12 cellular contexts compared by ENCODE assay signal in the genomic region with DNA sequence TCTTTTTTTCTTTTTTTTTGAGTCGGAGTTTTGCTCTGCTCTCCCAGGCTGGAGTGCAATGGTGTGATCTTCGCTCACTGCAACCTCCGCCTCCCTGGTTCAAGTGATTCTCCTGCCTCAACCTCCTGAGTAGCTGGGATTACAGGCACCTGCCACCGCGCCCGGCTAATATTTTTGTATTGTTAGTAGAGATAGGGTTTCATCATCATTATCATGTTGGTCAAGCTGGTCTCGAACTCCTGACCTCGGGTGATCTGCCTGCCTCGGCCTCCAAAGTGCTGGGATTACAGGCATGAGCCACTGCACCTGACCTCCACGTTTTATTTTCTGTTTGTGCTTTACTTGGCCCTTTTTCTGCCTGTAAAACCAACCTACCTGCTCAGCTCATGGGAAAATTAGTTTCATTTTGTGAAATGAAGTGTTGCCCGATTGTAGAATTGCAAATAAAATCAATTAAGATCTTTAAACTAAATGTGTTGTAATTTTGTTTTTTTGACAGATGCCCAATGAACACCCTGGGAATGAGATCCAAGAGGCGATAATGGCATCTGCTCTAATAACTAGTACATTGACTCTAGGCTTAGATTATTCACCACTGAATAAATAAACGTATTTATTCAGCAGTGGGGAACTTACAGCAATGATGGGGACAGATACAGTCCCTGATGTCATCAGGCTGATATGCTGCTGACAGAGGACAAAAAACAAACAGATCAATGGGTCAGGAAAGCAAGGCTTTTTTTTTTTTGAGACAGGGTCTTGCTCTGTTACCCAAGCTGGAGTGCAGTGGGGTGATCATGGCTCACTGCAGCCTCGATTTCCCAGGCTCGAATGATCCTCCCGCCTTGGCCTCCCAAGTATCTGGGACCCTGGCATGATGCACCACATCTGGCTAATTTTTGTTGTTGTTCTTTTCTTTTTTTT. TPM values are rescaled to one million over a fixed set of nuclear protein-coding genes. Genes with fewer than 3 reads are reported as not detected.
DNase-seq lines count a peak whose midpoint lies in the region; ATAC-seq and TF ChIP-seq lines count a peak whose summit lies in the region.
"Had no signal": no experiment of that assay in that cellular context is flagged by ENCODE, and none has a peak within 500 bp of the region (broad histone marks: within the 10 kb centered on the region; RNA-seq: fewer than 3 reads in every experiment).

No MANE protein-coding gene starts in this region.

- peaks cover 9% of the 10 kb centered on the region for H4K20me1 ChIP-seq in GM23338 (replicated peaks; ENCODE audit: insufficient read depth)

- H3K36me3 Mint-ChIP-seq in CD8-positive, alpha-beta memory T cell, result peaks cover 0 to 8% (median 0%) of the 10 kb centered on the region in 3 donors
- H3K36me3 Mint-ChIP-seq in GM23338 (ENCODE audit: low read depth), result peaks cover 21% of the 10 kb centered on the region
- peaks cover 4% of the 10 kb centered on the region for H3K36me3 Mint-ChIP-seq in activated CD8-positive, alpha-beta T cell treated with anti-CD3 and anti-CD28 coated beads for 36 hours (ENCODE audit: low read depth)
- peaks cover 0 to 13% (median 8%) of the 10 kb centered on the region in 5 donors for H3K36me3 Mint-ChIP-seq in naive thymus-derived CD4-positive, alpha-beta T cell

- H2AFZ ChIP-seq in GM23338, result no peak overlapping the region

- peaks cover 19 to 30% (median 20%) of the 10 kb centered on the region in 3 donors for H3K4me1 Mint-ChIP-seq in CD8-positive, alpha-beta memory T cell
- H3K4me1 Mint-ChIP-seq in GM23338, result peaks cover 9% of the 10 kb centered on the region
- peaks cover 24% of the 10 kb centered on the region for H3K4me1 Mint-ChIP-seq in activated CD8-positive, alpha-beta T cell treated with anti-CD3 and anti-CD28 coated beads for 36 hours (ENCODE audit: low read depth)
- H3K4me1 Mint-ChIP-seq in naive thymus-derived CD4-positive, alpha-beta T cell, result peaks cover 17 to 32% (median 23%) of the 10 kb centered on the region in 7 donors

- H3K27ac Mint-ChIP-seq in CD8-positive, alpha-beta memory T cell, result peak overlapping the region in 1 of 8 donors; percentile 78
- H3K27ac Mint-ChIP-seq in GM23338, result no peak overlapping the region
- no peak overlapping the region for H3K27ac Mint-ChIP-seq in activated CD8-positive, alpha-beta T cell treated with anti-CD3 and anti-CD28 coated beads for 36 hours
- peak overlapping the region in 2 of 9 donors; percentile 9 to 43 for H3K27ac Mint-ChIP-seq in naive thymus-derived CD4-positive, alpha-beta T cell

- no peaks in the 10 kb centered on the region for H3K36me3 ChIP-seq in CD8-positive, alpha-beta memory T cell (ENCODE audit: insufficient read depth, low read length)
- H3K36me3 ChIP-seq in GM23338 (ENCODE audit: insufficient read depth), result no peaks in the 10 kb centered on the region
- H3K36me3 ChIP-seq in naive thymus-derived CD4-positive, alpha-beta T cell (ENCODE audit: control insufficient read depth in 2 of 3, insufficient read depth in 3 of 3, low read length in 3 of 3), result no peaks in the 10 kb centered on the region

- no peak overlapping the region for H3K27ac ChIP-seq in CD8-positive, alpha-beta memory T cell (ENCODE audit: low read depth, low read length)
- H3K27ac ChIP-seq in GM23338 (ENCODE audit: low read depth) (no peak overlapping the region), substantia nigra (ENCODE audit: low read depth, low read length, poor library complexity, severe bottlenecking) (no peak overlapping the region)
- H3K27ac ChIP-seq in naive thymus-derived CD4-positive, alpha-beta T cell (ENCODE audit: low read depth, low read length), result no peak overlapping the region

- H3K4me3 ChIP-seq in CD8-positive, alpha-beta memory T cell (ENCODE audit: low read length), result no peak overlapping the region
- no peak overlapping the region for H3K4me3 ChIP-seq in GM23338
- H3K4me3 ChIP-seq in naive thymus-derived CD4-positive, alpha-beta T cell (ENCODE audit: low read length), result no peak overlapping the region

- no peak for DNase-seq in CD8-positive, alpha-beta memory T cell
- no peak for DNase-seq in GM23338 (ENCODE audit: low spot score)
- DNase-seq in activated CD8-positive, alpha-beta T cell treated with anti-CD3 and anti-CD28 coated beads for 36 hours, result no peak
- no peak for DNase-seq in naive thymus-derived CD4-positive, alpha-beta T cell
- no peak for DNase-seq in substantia nigra (lab: John Stamatoyannopoulos, UW)
- DNase-seq in stimulated activated CD8-positive, alpha-beta memory T cell treated with anti-CD3 and anti-CD28 coated beads, Interleukin-4, amount 100 ng/mL, for 48 hours, result no peak
- DNase-seq: Calu3; HCEC 1CT; MV-4-11; naive thymus-derived CD8-positive, alpha-beta T cell; NCI-H524 treated with DMSO at 0.1 percent for 48 hours had no signal

- H3K27me3 Mint-ChIP-seq in CD8-positive, alpha-beta memory T cell, result no peaks in the 10 kb centered on the region
- H3K27me3 Mint-ChIP-seq in GM23338 (ENCODE audit: insufficient read depth, low read depth, poor library complexity), result peaks cover 12% of the 10 kb centered on the region
- no peaks in the 10 kb centered on the region for H3K27me3 Mint-ChIP-seq in activated CD8-positive, alpha-beta T cell treated with anti-CD3 and anti-CD28 coated beads for 36 hours
- no peaks in the 10 kb centered on the region for H3K27me3 Mint-ChIP-seq in naive thymus-derived CD4-positive, alpha-beta T cell
- H3K27me3 Mint-ChIP-seq: naive thymus-derived CD8-positive, alpha-beta T cell had no signal

- H3K79me2 ChIP-seq in GM23338 (replicated peaks; ENCODE audit: insufficient read depth), result peaks cover 22% of the 10 kb centered on the region

- ATAC-seq in GM23338 (no peak), HG03565 (IDR thresholded peaks at IDR 0.05; ENCODE audit: unreplicated experiment) (no peak)
- ATAC-seq in activated CD8-positive, alpha-beta T cell treated with anti-CD3 and anti-CD28 coated beads for 36 hours, result no peak
- ATAC-seq in naive thymus-derived CD4-positive, alpha-beta T cell, result no peak
- ATAC-seq: naive thymus-derived CD8-positive, alpha-beta T cell had no signal

- H3K9me2 ChIP-seq in GM23338 (ENCODE audit: insufficient read depth), result no peaks in the 10 kb centered on the region

- no peaks in the 10 kb centered on the region for H3K9me3 Mint-ChIP-seq in CD8-positive, alpha-beta memory T cell
- H3K9me3 Mint-ChIP-seq in GM23338, result peaks cover 20% of the 10 kb centered on the region
- peaks cover 1% of the 10 kb centered on the region for H3K9me3 Mint-ChIP-seq in activated CD8-positive, alpha-beta T cell treated with anti-CD3 and anti-CD28 coated beads for 36 hours
- peaks cover 0 to 5% (median 0%) of the 10 kb centered on the region in 11 donors for H3K9me3 Mint-ChIP-seq in naive thymus-derived CD4-positive, alpha-beta T cell

- H3K27me3 ChIP-seq in CD8-positive, alpha-beta memory T cell (ENCODE audit: insufficient read depth, low read length, poor library complexity, severe bottlenecking), result no peaks in the 10 kb centered on the region
- H3K27me3 ChIP-seq in GM23338 (ENCODE audit: insufficient read depth), result no peaks in the 10 kb centered on the region
- no peaks in the 10 kb centered on the region for H3K27me3 ChIP-seq in naive thymus-derived CD4-positive, alpha-beta T cell (ENCODE audit: control insufficient read depth in 2 of 2, insufficient read depth in 2 of 2, low read length in 2 of 2)

- CTCF ChIA-PET in CD8-positive, alpha-beta memory T cell (lab: Charles Lee), result interaction anchor here (0.8 to 0.9 kb wide), 2 partner anchors 10 to 14 kb away, joined by 3 read pairs; no protein-coding TSS in a partner anchor
- CTCF ChIA-PET in activated CD8-positive, alpha-beta T cell treated with anti-CD3 and anti-CD28 coated beads for 36 hours (lab: Charles Lee), result no interaction called here
- CTCF ChIA-PET in naive thymus-derived CD4-positive, alpha-beta T cell (lab: Charles Lee), result no interaction called here

- TF ChIP-seq CTCF in GM23338 (conservative IDR thresholded peaks at IDR 0.05; ENCODE audit: low read depth in 2 of 2), result no peak
- TF ChIP-seq CTCF in activated CD8-positive, alpha-beta T cell treated with anti-CD3 and anti-CD28 coated beads for 36 hours (IDR thresholded peaks at IDR 0.05), result no peak

- H3F3A ChIP-seq in GM23338 (replicated peaks; ENCODE audit: low read depth), result peaks cover 6% of the 10 kb centered on the region; the same call in 1 of the 2 replicates

- H3K4me2 ChIP-seq in GM23338, result no peak overlapping the region

- peaks cover 14% of the 10 kb centered on the region for H3K4me1 ChIP-seq in CD8-positive, alpha-beta memory T cell (ENCODE audit: insufficient read depth, low read length)
- peaks cover 10% of the 10 kb centered on the region; the same call in 1 of the 2 replicates for H3K4me1 ChIP-seq in GM23338 (ENCODE audit: insufficient read depth)
- H3K4me1 ChIP-seq in naive thymus-derived CD4-positive, alpha-beta T cell (ENCODE audit: control insufficient read depth in 2 of 2, insufficient read depth in 2 of 2, low read length in 2 of 2), result peaks cover 4 to 8% of the 10 kb centered on the region in 2 donors

- peak overlapping the region in 4 of 7 donors; percentile 4 to 68 (median 60) for H3K4me3 Mint-ChIP-seq in CD8-positive, alpha-beta memory T cell
- peak overlapping the region; percentile 52 for H3K4me3 Mint-ChIP-seq in GM23338
- peak overlapping the region; percentile 47 for H3K4me3 Mint-ChIP-seq in activated CD8-positive, alpha-beta T cell treated with anti-CD3 and anti-CD28 coated beads for 36 hours
- peak overlapping the region in 6 of 10 donors; percentile 25 to 66 (median 44) for H3K4me3 Mint-ChIP-seq in naive thymus-derived CD4-positive, alpha-beta T cell

- POLR2A ChIA-PET in CD8-positive, alpha-beta memory T cell (lab: Charles Lee), result interaction anchor here (0.7 kb wide), 1 partner anchor 67 kb away, joined by 3 read pairs; the partner anchor contains the start of genes NDUFA7 and RPS28
- POLR2A ChIA-PET in activated CD8-positive, alpha-beta T cell treated with anti-CD3 and anti-CD28 coated beads for 36 hours (lab: Charles Lee), result interaction anchor here (0.6 kb wide), 1 partner anchor 30 kb away, joined by 3 read pairs; no protein-coding TSS in a partner anchor
- POLR2A ChIA-PET in naive thymus-derived CD4-positive, alpha-beta T cell (lab: Charles Lee), result interaction anchor here (0.7 kb wide), 1 partner anchor 827 kb away, joined by 5 read pairs; no protein-coding TSS in a partner anchor

- H3K9me3 ChIP-seq in CD8-positive, alpha-beta memory T cell (ENCODE audit: low read length), result no peaks in the 10 kb centered on the region
- H3K9me3 ChIP-seq in naive thymus-derived CD4-positive, alpha-beta T cell (ENCODE audit: control insufficient read depth in 2 of 3, low read length in 3 of 3), result no peaks in the 10 kb centered on the region

- intact Hi-C loops in activated CD8-positive, alpha-beta T cell treated with anti-CD3 and anti-CD28 coated beads for 36 hours (cut with micrococcal nuclease), result no loop called here
- intact Hi-C loops in naive thymus-derived CD4-positive, alpha-beta T cell (cut with micrococcal nuclease), result no loop called here

RNA-seq across cellular contexts. Expression of gene RAB11B, which starts 2.2 kb away (rescaled TPM):
- 10 to 100 TPM; 61.7 to 69.7 TPM for total RNA-seq in CD8-positive, alpha-beta memory T cell
- 87.4 TPM for polyA plus RNA-seq in CD8-positive, alpha-beta memory T cell
- total RNA-seq in GM23338 (2014; rRNA removed; shearing (Covaris generic)), result 70.0 and 79.6 TPM in 2 replicates
- polyA plus RNA-seq in GM23338 (2016; fragmentation: Nextera tagmentation; extraction: Ambion mirVana), result 64.8 and 66.0 TPM in 2 replicates
- total RNA-seq in activated CD8-positive, alpha-beta T cell treated with anti-CD3 and anti-CD28 coated beads for 36 hours, result 10 to 100 TPM; 74.3 to 77.4 TPM
- 100 to 1,000 TPM in 3 of 5 experiments, 10 to 100 TPM in 2; 77.4 to 113 (median 103) TPM for total RNA-seq in naive thymus-derived CD4-positive, alpha-beta T cell
- 10 to 100 TPM; 53.1 to 63.8 TPM for polyA plus RNA-seq in naive thymus-derived CD4-positive, alpha-beta T cell

RNA-seq across cellular contexts. Expression of gene ANGPTL4, which starts 24.0 kb away (rescaled TPM):
- not detected for total RNA-seq in CD8-positive, alpha-beta memory T cell
- 0.28 TPM for polyA plus RNA-seq in CD8-positive, alpha-beta memory T cell
- total RNA-seq in GM23338 (2014; rRNA removed; shearing (Covaris generic)), result 1.4 and 2.2 TPM in 2 replicates
- 1.9 and 2.1 TPM in 2 replicates for polyA plus RNA-seq in GM23338 (2016; fragmentation: Nextera tagmentation; extraction: Ambion mirVana)
- total RNA-seq in activated CD8-positive, alpha-beta T cell treated with anti-CD3 and anti-CD28 coated beads for 36 hours, result 10 to 100 TPM; 26.8 to 27.8 TPM
- total RNA-seq in naive thymus-derived CD4-positive, alpha-beta T cell, result 1 to 10 TPM in 1 of 5 experiments, not detected in 4; 1.1 TPM
- polyA plus RNA-seq in naive thymus-derived CD4-positive, alpha-beta T cell, result not detected
- total RNA-seq: naive thymus-derived CD8-positive, alpha-beta T cell had no signal

RNA-seq across cellular contexts. Expression of gene MARCHF2, which starts 25.2 kb away (rescaled TPM):
- total RNA-seq in CD8-positive, alpha-beta memory T cell, result 10 to 100 TPM; 13.1 to 14.1 TPM
- polyA plus RNA-seq in CD8-positive, alpha-beta memory T cell, result 51.0 TPM
- total RNA-seq in GM23338 (2014; rRNA removed; shearing (Covaris generic)), result 50.1 and 58.7 TPM in 2 replicates
- 18.9 and 20.7 TPM in 2 replicates for polyA plus RNA-seq in GM23338 (2016; fragmentation: Nextera tagmentation; extraction: Ambion mirVana)
- total RNA-seq in activated CD8-positive, alpha-beta T cell treated with anti-CD3 and anti-CD28 coated beads for 36 hours, result 1 to 10 TPM; 8.0 to 8.6 TPM
- 10 to 100 TPM; 18.0 to 42.1 (median 23.4) TPM for total RNA-seq in naive thymus-derived CD4-positive, alpha-beta T cell
- 10 to 100 TPM; 23.2 to 41.4 TPM for polyA plus RNA-seq in naive thymus-derived CD4-positive, alpha-beta T cell

RNA-seq across cellular contexts. Expression of gene KANK3, which starts 44.9 kb away (rescaled TPM):
- total RNA-seq in CD8-positive, alpha-beta memory T cell, result 1 to 10 TPM in 1 of 2 experiments, under 1 TPM in 1; 0.97 to 1.1 TPM
- polyA plus RNA-seq in CD8-positive, alpha-beta memory T cell, result 3.6 TPM
- 8.7 and 9.3 TPM in 2 replicates for total RNA-seq in GM23338 (2014; rRNA removed; shearing (Covaris generic))
- 2.0 and 2.2 TPM in 2 replicates for polyA plus RNA-seq in GM23338 (2016; fragmentation: Nextera tagmentation; extraction: Ambion mirVana)
- 1 to 10 TPM; 3.6 TPM for total RNA-seq in activated CD8-positive, alpha-beta T cell treated with anti-CD3 and anti-CD28 coated beads for 36 hours
- total RNA-seq in naive thymus-derived CD4-positive, alpha-beta T cell, result 1 to 10 TPM; 1.3 to 4.4 (median 1.8) TPM
- under 1 TPM; 0.52 to 0.72 TPM for polyA plus RNA-seq in naive thymus-derived CD4-positive, alpha-beta T cell
- total RNA-seq: Calu3 had no signal

RNA-seq across cellular contexts. Expression of gene HNRNPM, which starts 56.8 kb away (rescaled TPM):
- total RNA-seq in CD8-positive, alpha-beta memory T cell, result 100 to 1,000 TPM; 336 to 338 TPM
- polyA plus RNA-seq in CD8-positive, alpha-beta memory T cell, result 311 TPM
- 359 and 389 TPM in 2 replicates for total RNA-seq in GM23338 (2014; rRNA removed; shearing (Covaris generic))
- 276 and 291 TPM in 2 replicates for polyA plus RNA-seq in GM23338 (2016; fragmentation: Nextera tagmentation; extraction: Ambion mirVana)
- total RNA-seq in activated CD8-positive, alpha-beta T cell treated with anti-CD3 and anti-CD28 coated beads for 36 hours, result 100 to 1,000 TPM; 242 to 254 TPM
- 100 to 1,000 TPM; 175 to 280 (median 272) TPM for total RNA-seq in naive thymus-derived CD4-positive, alpha-beta T cell
- polyA plus RNA-seq in naive thymus-derived CD4-positive, alpha-beta T cell, result 100 to 1,000 TPM; 210 to 378 TPM
